23 cellular contexts compared by ENCODE assay signal in genomic region chr19:53536223-53536543, GRCh38. TPM values are rescaled to one million over a fixed set of nuclear protein-coding genes. Genes with fewer than 3 reads are reported as not detected.
A peak's percentile ranks its signal among the peaks of the same experiment; 100 is the strongest.
DNase-seq lines count a peak whose midpoint lies in the region; ATAC-seq, FAIRE-seq and TF ChIP-seq lines count a peak whose summit lies in the region.
"Had no signal": no experiment of that assay in that cellular context is flagged by ENCODE, and none has a peak within 500 bp of the region (broad histone marks: within the 10 kb centered on the region; RNA-seq: fewer than 3 reads in every experiment).

No MANE protein-coding gene starts in this region.

- H3K27ac ChIP-seq in HepG2 (ENCODE audit: extremely low read length, insufficient read depth, low read length), result peak overlapping the region; percentile 89
- H3K27ac ChIP-seq in right lobe of liver, result no peak overlapping the region
- H3K27ac ChIP-seq in esophagus squamous epithelium, result no peak overlapping the region
- H3K27ac ChIP-seq: ascending aorta, KMS-11, SK-N-MC had no signal

- BruUV-seq in HepG2 (replicated peaks; lab: Mats Ljungman, UMichigan), result no TSS peak

- peaks cover 0 to 11% (median 4%) of the 10 kb centered on the region in 3 donors for H3K9me3 Mint-ChIP-seq in T-cell
- H3K9me3 Mint-ChIP-seq in brain, result peaks cover 0 to 4% (median 2%) of the 10 kb centered on the region in 5 experiments
- no peaks in the 10 kb centered on the region for H3K9me3 Mint-ChIP-seq in activated CD8-positive, alpha-beta memory T cell treated with anti-CD3 and anti-CD28 coated beads, Interleukin-2, amount 10 ng/mL, durations not matched to agents 7 days and 5 days (ENCODE audit: low read depth)
- H3K9me3 Mint-ChIP-seq: central memory CD8-positive, alpha-beta T cell had no signal

- peak overlapping the region; percentile 61 for H3K4me2 ChIP-seq in HepG2 (ENCODE audit: low read depth, low read length)
- H3K4me2 ChIP-seq: KMS-11 had no signal

- H3K4me3 ChIP-seq in HepG2 (replicated peaks in 1 of 3; ENCODE audit: insufficient read depth in 1 of 3, low read depth in 2 of 3, low read length in 3 of 3) (no peak overlapping the region), right lobe of liver (no peak overlapping the region), esophagus squamous epithelium (no peak overlapping the region)
- H3K4me3 ChIP-seq: ascending aorta had no signal

- H3K27me3 Mint-ChIP-seq in T-cell, result no peaks in the 10 kb centered on the region
- H3K27me3 Mint-ChIP-seq in brain, result peaks cover 15% of the 10 kb centered on the region
- H3K27me3 Mint-ChIP-seq in activated CD8-positive, alpha-beta memory T cell treated with anti-CD3 and anti-CD28 coated beads, Interleukin-2, amount 10 ng/mL, durations not matched to agents 7 days and 5 days, result no peaks in the 10 kb centered on the region
- H3K27me3 Mint-ChIP-seq: central memory CD8-positive, alpha-beta T cell had no signal

- TF ChIP-seq EP300 in HepG2 (IDR thresholded peaks at IDR 0.05; ENCODE audit: low read depth in 2 of 2, low read length in 2 of 2) (no peak), HepG2 (CRISPR knock-in tag; IDR thresholded peaks at IDR 0.05; ENCODE audit: borderline replicate concordance) (no peak)

- FAIRE-seq in HepG2 (lab: Jason Lieb, UNC), result no peak
- FAIRE-seq: endothelial cell of umbilical vein, GM19239, urothelium cell line had no signal

- CTCF ChIA-PET in HepG2 (lab: Yijun Ruan, JAX; ENCODE audit: low intra/inter-chr PET ratio, low total read pairs), result no interaction called here
- CTCF ChIA-PET in T-cell (lab: Charles Lee), result no interaction called here
- CTCF ChIA-PET in activated CD8-positive, alpha-beta memory T cell treated with anti-CD3 and anti-CD28 coated beads, Interleukin-2, amount 10 ng/mL, durations not matched to agents 7 days and 5 days (lab: Charles Lee), result interaction anchor here (1.8 kb wide), 1 partner anchor 16 kb away, joined by 7 read pairs; no protein-coding TSS in a partner anchor

- TF ChIP-seq CTCF in HepG2 (CRISPR knock-in tag; IDR thresholded peaks at IDR 0.05) (no peak), right lobe of liver (IDR thresholded peaks at IDR 0.05) (no peak), brain (conservative IDR thresholded peaks at IDR 0.05) (no peak), esophagus squamous epithelium (IDR thresholded peaks at IDR 0.05) (no peak)

- no peak for TF ChIP-seq POLR2A in HepG2 (IDR thresholded peaks at IDR 0.05; ENCODE audit: insufficient read depth in 1 of 2, low read depth in 2 of 2, low read length in 2 of 2)
- no peak for TF ChIP-seq POLR2A in right lobe of liver (IDR thresholded peaks at IDR 0.05)
- TF ChIP-seq POLR2A in esophagus squamous epithelium (IDR thresholded peaks at IDR 0.05), result no peak

- peak overlapping the region; percentile 73 for H3K9ac ChIP-seq in HepG2 (ENCODE audit: insufficient read depth, low read depth, low read length)
- H3K9ac ChIP-seq: KMS-11 had no signal

- H3K4me1 ChIP-seq in HepG2 (ENCODE audit: insufficient read depth, low read length) (peaks cover 76% of the 10 kb centered on the region), right lobe of liver (no peaks in the 10 kb centered on the region), esophagus squamous epithelium (peaks cover 0 to 14% (median 0%) of the 10 kb centered on the region in 3 donors)
- H3K4me1 ChIP-seq: ascending aorta had no signal

- peaks cover 22 to 34% (median 25%) of the 10 kb centered on the region in 3 donors for H3K4me1 Mint-ChIP-seq in T-cell
- H3K4me1 Mint-ChIP-seq in brain, result peaks cover 10% of the 10 kb centered on the region
- peaks cover 24% of the 10 kb centered on the region for H3K4me1 Mint-ChIP-seq in activated CD8-positive, alpha-beta memory T cell treated with anti-CD3 and anti-CD28 coated beads, Interleukin-2, amount 10 ng/mL, durations not matched to agents 7 days and 5 days

- intact Hi-C loops in HepG2 (cut with micrococcal nuclease; ENCODE audit: unreplicated experiment), result no loop called here
- intact Hi-C loops in right lobe of liver (cut with DNase I), result no loop called here
- intact Hi-C loops in esophagus squamous epithelium (cut with DNase I), result no loop called here

- peaks cover 52% of the 10 kb centered on the region for H3K36me3 Mint-ChIP-seq in T-cell
- peaks cover 19% of the 10 kb centered on the region for H3K36me3 Mint-ChIP-seq in brain
- H3K36me3 Mint-ChIP-seq in activated CD8-positive, alpha-beta memory T cell treated with anti-CD3 and anti-CD28 coated beads, Interleukin-2, amount 10 ng/mL, durations not matched to agents 7 days and 5 days, result peaks cover 44% of the 10 kb centered on the region

- POLR2A ChIA-PET in HepG2 (lab: Yijun Ruan, JAX) (interaction anchor here (1.7 to 2.2 kb wide), 2 partner anchors 16 to 28 kb away, joined by 5 to 7 read pairs; no protein-coding TSS in a partner anchor), T-cell (lab: Charles Lee) (interaction anchor here (0.5 to 1.2 kb wide), 2 partner anchors 18 to 19 kb away, joined by 3 to 4 read pairs; no protein-coding TSS in a partner anchor)

- H2AFZ ChIP-seq in HepG2 (ENCODE audit: low read length), result no peak overlapping the region

- H3K79me2 ChIP-seq in HepG2 (ENCODE audit: insufficient read depth, low read length), result peaks cover 17% of the 10 kb centered on the region

- H3K27ac Mint-ChIP-seq in T-cell (peak overlapping the region in 1 of 2 donors; percentile 8), brain (peak overlapping the region in 4 of 5 experiments; percentile 11 to 36 (median 26))
- H3K27ac Mint-ChIP-seq in activated CD8-positive, alpha-beta memory T cell treated with anti-CD3 and anti-CD28 coated beads, Interleukin-2, amount 10 ng/mL, durations not matched to agents 7 days and 5 days, result no peak overlapping the region

- in situ Hi-C loops in HepG2 (cut with HindIII; ENCODE audit: extremely low pct_ligation_motif_present, low pct_unique_long_range_greater_than_20kb), result no loop called here

- H4K20me1 ChIP-seq in HepG2 (ENCODE audit: insufficient read depth, low read length), result no peaks in the 10 kb centered on the region

- H3K4me3 Mint-ChIP-seq in T-cell, result peak overlapping the region; percentile 21 to 95 (median 37)
- H3K4me3 Mint-ChIP-seq in brain, result peak overlapping the region; percentile 92 to 98 (median 94)
- no peak overlapping the region for H3K4me3 Mint-ChIP-seq in activated CD8-positive, alpha-beta memory T cell treated with anti-CD3 and anti-CD28 coated beads, Interleukin-2, amount 10 ng/mL, durations not matched to agents 7 days and 5 days

- H3K36me3 ChIP-seq in HepG2 (replicated peaks in 1 of 2; ENCODE audit: control insufficient read depth in 1 of 2, insufficient read depth in 2 of 2, low read length in 2 of 2) (peaks cover 1 to 9% of the 10 kb centered on the region in 2 experiments; a peak in 3 of 5 replicates), right lobe of liver (no peaks in the 10 kb centered on the region), esophagus squamous epithelium (peaks cover 0 to 5% (median 0%) of the 10 kb centered on the region in 3 donors)

- H3K27me3 ChIP-seq in HepG2 (ENCODE audit: control insufficient read depth in 1 of 2, insufficient read depth in 2 of 2, low read length in 2 of 2) (no peaks in the 10 kb centered on the region), right lobe of liver (no peaks in the 10 kb centered on the region), esophagus squamous epithelium (no peaks in the 10 kb centered on the region)
- H3K27me3 ChIP-seq: ascending aorta had no signal

- no peaks in the 10 kb centered on the region for H3K9me3 ChIP-seq in HepG2 (ENCODE audit: low read length)
- no peaks in the 10 kb centered on the region for H3K9me3 ChIP-seq in right lobe of liver
- no peaks in the 10 kb centered on the region for H3K9me3 ChIP-seq in esophagus squamous epithelium
- H3K9me3 ChIP-seq: ascending aorta had no signal

- no peak for TF ChIP-seq RAD21 in HepG2 (CRISPR knock-in tag; IDR thresholded peaks at IDR 0.05)

- ATAC-seq in HepG2 (no peak), right lobe of liver (no peak), T-cell (replicated peaks in 1 of 4) (no peak)
- no peak for ATAC-seq in activated CD8-positive, alpha-beta memory T cell treated with anti-CD3 and anti-CD28 coated beads, Interleukin-2, amount 10 ng/mL, durations not matched to agents 7 days and 5 days
- ATAC-seq: left colon had no signal

- no peak for DNase-seq in HepG2 (ENCODE audit: low spot score)
- no peak for DNase-seq in right lobe of liver
- no peak for DNase-seq in T-cell
- DNase-seq in hypothalamus (lab: John Stamatoyannopoulos, UW), result no peak
- no peak for DNase-seq in esophagus squamous epithelium (lab: John Stamatoyannopoulos, UW)
- no peak for DNase-seq in activated CD8-positive, alpha-beta memory T cell treated with anti-CD3 and anti-CD28 coated beads, Interleukin-2, amount 10 ng/mL, durations not matched to agents 7 days and 5 days
- DNase-seq: activated CD4-positive, CD25-positive, alpha-beta regulatory T cell; activated effector memory CD4-positive, alpha-beta T cell treated with anti-CD3 and anti-CD28 coated beads, Interleukin-2, amount 50 U/mL, for 16 hours; COR-L47; left colon; mesenchymal stem cell; NCI-H1694; NCI-H2171; NCI-H524 treated with DMSO at 0.1 percent for 48 hours; substantia nigra had no signal

RNA-seq across cellular contexts. Expression of gene ZNF331, which starts 1.8 kb away (rescaled TPM):
- total RNA-seq in HepG2 (2016; rRNA removed; fragmentation: Illumina TruSeq; extraction: Trizol), result 13.3 and 15.2 TPM in 2 replicates
- 5.0 and 5.3 TPM in 2 replicates for total RNA-seq in HepG2 (2016; cell fraction: cytosol; rRNA removed; fragmentation: Illumina TruSeq; extraction: Trizol; ENCODE audit: low read depth)
- 11.2 and 12.7 TPM in 2 replicates for total RNA-seq in HepG2 (2016; cell fraction: insoluble cytoplasmic fraction; rRNA removed; fragmentation: Illumina TruSeq; extraction: Trizol)
- total RNA-seq in HepG2 (2016; cell fraction: membrane; rRNA removed; fragmentation: Illumina TruSeq; extraction: Trizol), result 8.0 and 8.5 TPM in 2 replicates
- 16.0 and 20.7 TPM in 2 replicates for total RNA-seq in HepG2 (2016; cell fraction: nucleus; rRNA removed; fragmentation: Illumina TruSeq; extraction: Trizol)
- polyA plus RNA-seq in HepG2 (2011; rRNA removed), result 8.2 and 9.5 TPM in 2 replicates
- polyA plus RNA-seq in HepG2 (2011; cell fraction: cytosol; rRNA removed), result 3.3 and 4.9 TPM in 2 replicates
- polyA plus RNA-seq in HepG2 (2011; cell fraction: nucleus; rRNA removed), result 20.2 and 21.6 TPM in 2 replicates
- polyA plus RNA-seq in HepG2 (2012), result 22.2 and 38.0 TPM in 2 replicates
- 1.2 and 1.3 TPM in 2 replicates for polyA plus RNA-seq in HepG2 (2016; cell fraction: cytosol; fragmentation: Illumina TruSeq; extraction: Trizol; ENCODE audit: low read depth)
- polyA plus RNA-seq in HepG2 (2016; cell fraction: insoluble cytoplasmic fraction; fragmentation: Illumina TruSeq; extraction: Trizol; ENCODE audit: low read depth), result 10.1 and 10.3 TPM in 2 replicates
- 2.9 and 3.4 TPM in 2 replicates for polyA plus RNA-seq in HepG2 (2016; cell fraction: membrane; fragmentation: Illumina TruSeq; extraction: Trizol; ENCODE audit: low read depth)
- 51.3 and 54.8 TPM in 2 replicates for polyA plus RNA-seq in HepG2 (2016; cell fraction: nucleus; fragmentation: Illumina TruSeq; extraction: Trizol; ENCODE audit: insufficient read depth, low read depth)
- 5.6 and 18.7 TPM in 2 replicates for polyA minus RNA-seq in HepG2 (2011; rRNA and poly(A)+ RNA removed; ENCODE audit: low replicate concordance)
- polyA minus RNA-seq in HepG2 (2011; cell fraction: cytosol; rRNA and poly(A)+ RNA removed), result 7.9 and 9.9 TPM in 2 replicates
- polyA minus RNA-seq in HepG2 (2011; cell fraction: nucleus; rRNA and poly(A)+ RNA removed), result 20.4 and 22.9 TPM in 2 replicates
- total RNA-seq in right lobe of liver, result 1 to 10 TPM; 2.0 to 5.8 (median 3.5) TPM
- 100 to 1,000 TPM in 2 of 5 donors, 10 to 100 TPM in 3; 35.9 to 455 (median 48.5) TPM for total RNA-seq in T-cell
- polyA plus RNA-seq in brain (ENCODE audit: insufficient read depth, low read depth, low replicate concordance), result 6.3 TPM
- 10 to 100 TPM in 1 of 4 donors, 1 to 10 TPM in 3; 2.8 to 15.8 (median 7.9) TPM for total RNA-seq in esophagus squamous epithelium
- total RNA-seq in activated CD8-positive, alpha-beta memory T cell treated with anti-CD3 and anti-CD28 coated beads, Interleukin-2, amount 10 ng/mL, durations not matched to agents 7 days and 5 days, result 10 to 100 TPM; 16.6 to 26.5 TPM
